ENCODE assay signal across 8 cellular contexts in the genomic region with DNA sequence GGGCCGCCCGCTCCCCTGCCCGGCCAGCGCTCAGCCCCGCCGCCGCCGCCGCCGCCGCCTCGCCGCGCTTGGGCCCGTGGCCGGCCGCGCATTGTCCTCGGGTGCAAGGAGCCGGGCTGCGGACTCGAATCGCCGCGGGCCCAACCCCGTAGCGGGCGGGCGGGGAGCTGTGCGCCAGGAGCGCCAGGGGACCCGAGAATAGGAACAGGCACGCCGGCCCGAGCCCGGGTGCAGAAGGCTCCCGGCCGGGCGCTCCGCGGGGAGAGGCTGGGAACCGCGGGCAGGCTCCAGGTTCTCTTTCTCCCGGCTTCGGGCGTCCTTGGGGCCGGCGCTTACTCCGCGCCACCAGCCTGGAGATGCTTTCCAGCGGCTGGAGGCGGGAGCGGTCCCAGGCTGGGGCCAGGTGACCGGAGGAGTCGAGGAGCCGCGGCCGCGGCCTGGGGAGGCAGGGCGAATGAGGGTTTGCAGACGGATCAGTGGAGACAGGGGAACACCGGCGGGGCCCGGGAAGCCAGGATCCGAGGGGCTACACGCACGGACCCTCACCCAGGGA.
DNase-seq lines count a peak whose midpoint lies in the region; ATAC-seq lines count a peak whose summit lies in the region.

No MANE protein-coding gene starts in this region.

- H3K27me3 ChIP-seq in layer of hippocampus (ENCODE audit: control insufficient read depth, insufficient read depth, low read length): peaks cover 2% of the 10 kb centered on the region

- ATAC-seq in stimulated activated naive CD8-positive, alpha-beta T cell treated with anti-CD3 and anti-CD28 coated beads, Interleukin-15, Interleukin-2, amounts not matched to agents 100 U/mL and 50 U/mL, for 24 hours: peak; percentile 25

- H3K27ac ChIP-seq in layer of hippocampus (ENCODE audit: low read depth, low read length): peak overlapping the region; percentile 62

- in situ Hi-C loops in T47D (cut with HindIII; ENCODE audit: low pct_unique_long_range_greater_than_20kb, low sequenced_read_pairs): no loop called here

- DNase-seq in activated CD4-positive, CD25-positive, alpha-beta regulatory T cell treated with anti-CD3 and anti-CD28 coated beads, Interleukin-2, amount 50 U/mL, for 72 hours: peak; percentile 31
- no peak for DNase-seq in activated CD4-positive, CD25-positive, alpha-beta regulatory T cell (lab: John Stamatoyannopoulos, UW)
- DNase-seq in NCI-H1105 (lab: John Stamatoyannopoulos, UW) (peak; percentile 54), T47D (ENCODE audit: low read depth in 1 of 2, low spot score in 1 of 2) (peak; percentile 56 to 96), activated gamma-delta T cell treated with Interleukin-2 at 50 U/mL for 16 hours (no peak), epidermal melanocyte (ENCODE audit: insufficient read length, low spot score) (no peak)
- DNase-seq in stimulated activated naive CD8-positive, alpha-beta T cell treated with anti-CD3 and anti-CD28 coated beads, Interleukin-15, Interleukin-2, amounts not matched to agents 100 U/mL and 50 U/mL, for 24 hours: peak; percentile 11

Comparison
In these comparisons a context has a peak if more than half of its experiments do, and no peak if none do; other contexts are left out.
1. DNase-seq: peak in activated CD4-positive, CD25-positive, alpha-beta regulatory T cell treated with anti-CD3 and anti-CD28 coated beads, Interleukin-2, amount 50 U/mL, for 72 hours (single experiment), NCI-H1105 (single experiment), T47D (2 of 2) and stimulated activated naive CD8-positive, alpha-beta T cell treated with anti-CD3 and anti-CD28 coated beads, Interleukin-15, Interleukin-2, amounts not matched to agents 100 U/mL and 50 U/mL, for 24 hours (single experiment); none in activated CD4-positive, CD25-positive, alpha-beta regulatory T cell (0 of 4), activated gamma-delta T cell treated with Interleukin-2 at 50 U/mL for 16 hours (single experiment) and epidermal melanocyte (single experiment).